21 cellular contexts compared by ENCODE assay signal in genomic region chr2:36871068-36871707, GRCh38.
"Had no signal": no experiment of that assay in that cellular context is flagged by ENCODE, and none has a peak within 500 bp of the region (broad histone marks: within the 10 kb centered on the region; RNA-seq: fewer than 3 reads in every experiment).

No MANE protein-coding gene starts in this region.

- H3K4me3 ChIP-seq: colonic mucosa, heart right ventricle, mucosa of descending colon, tibial nerve had no signal

- H3K4me3 Mint-ChIP-seq: activated naive CD8-positive, alpha-beta T cell treated with anti-CD3 and anti-CD28 coated beads, Interleukin-2, amount 10 ng/mL, durations not matched to agents 7 days and 5 days; activated T-helper 1 cell treated with anti-CD3 and anti-CD28 coated beads, Interleukin-12 subunit alpha, Interleukin-12 subunit beta, Interleukin-2, Interleukin-4 antibody, amounts not matched to agents 30 ng/mL and 10 ng/mL and 1 ng/mL, durations not matched to agents 14 hours and 24 hours and 36 hours; brain; endodermal cell; memory B cell; naive B cell; neural crest cell; stimulated activated naive CD8-positive, alpha-beta T cell treated with anti-CD3 and anti-CD28 coated beads, Interleukin-15, Interleukin-2, amounts not matched to agents 100 ng/mL and 50 ng/mL, for 24 hours had no signal

- H3K27me3 ChIP-seq: colonic mucosa, heart right ventricle, tibial nerve had no signal

- H3K4me1 Mint-ChIP-seq: brain, endodermal cell, naive B cell, neural crest cell had no signal

- DNase-seq: activated CD4-positive, alpha-beta T cell treated with anti-CD3 and anti-CD28 coated beads, Interleukin-2, amount 50 U/mL, for 1 hour; activated CD4-positive, CD25-positive, alpha-beta regulatory T cell; activated naive CD8-positive, alpha-beta T cell treated with anti-CD3 and anti-CD28 coated beads, Interleukin-2, amount 10 ng/mL, durations not matched to agents 7 days and 5 days; anterior cingulate cortex; central memory CD4-positive, alpha-beta T cell; colonic mucosa; endodermal cell; heart right ventricle; left ventricle myocardium superior; mucosa of descending colon; naive B cell; stimulated activated CD4-positive, alpha-beta T cell treated with anti-CD3 and anti-CD28 coated beads, Interleukin-12 subunit alpha, Interleukin-12 subunit beta, amount 100 ng/mL, for 4 hours; stimulated activated CD4-positive, alpha-beta T cell treated with anti-CD3 and anti-CD28 coated beads, Interleukin-2, amount 100 ng/mL, for 24 hours; T1000 had no signal

- H3K27me3 Mint-ChIP-seq: activated naive CD8-positive, alpha-beta T cell treated with anti-CD3 and anti-CD28 coated beads, Interleukin-2, amount 10 ng/mL, durations not matched to agents 7 days and 5 days; brain; memory B cell; naive B cell; progenitor cell of endocrine pancreas; stimulated activated naive CD8-positive, alpha-beta T cell treated with anti-CD3 and anti-CD28 coated beads, Interleukin-15, Interleukin-2, amounts not matched to agents 100 ng/mL and 50 ng/mL, for 24 hours had no signal

- H3K27ac Mint-ChIP-seq: activated naive CD8-positive, alpha-beta T cell treated with anti-CD3 and anti-CD28 coated beads, Interleukin-2, amount 10 ng/mL, durations not matched to agents 7 days and 5 days; activated T-helper 1 cell treated with anti-CD3 and anti-CD28 coated beads, Interleukin-12 subunit alpha, Interleukin-12 subunit beta, Interleukin-2, Interleukin-4 antibody, amounts not matched to agents 30 ng/mL and 10 ng/mL and 1 ng/mL, durations not matched to agents 14 hours and 24 hours and 36 hours; brain; endodermal cell; memory B cell; naive B cell; progenitor cell of endocrine pancreas; stimulated activated naive CD8-positive, alpha-beta T cell treated with anti-CD3 and anti-CD28 coated beads, Interleukin-15, Interleukin-2, amounts not matched to agents 100 ng/mL and 50 ng/mL, for 24 hours had no signal

- ATAC-seq: heart right ventricle, left ventricle myocardium superior, mucosa of descending colon had no signal

- H3K36me3 ChIP-seq: colonic mucosa had no signal

- H3K4me1 ChIP-seq: colonic mucosa, heart right ventricle, tibial nerve had no signal

- H3K9me3 ChIP-seq: colonic mucosa, mucosa of descending colon had no signal

- H3K27ac ChIP-seq: colonic mucosa, heart right ventricle, tibial nerve had no signal

- H3K9me3 Mint-ChIP-seq: activated naive CD8-positive, alpha-beta T cell treated with anti-CD3 and anti-CD28 coated beads, Interleukin-2, amount 10 ng/mL, durations not matched to agents 7 days and 5 days; stimulated activated naive CD8-positive, alpha-beta T cell treated with anti-CD3 and anti-CD28 coated beads, Interleukin-15, Interleukin-2, amounts not matched to agents 100 ng/mL and 50 ng/mL, for 24 hours had no signal
